19 cellular contexts compared by ENCODE assay signal in genomic region chr3:115903843-115904242, GRCh38.
DNase-seq lines count a peak whose midpoint lies in the region; FAIRE-seq lines count a peak whose summit lies in the region.
"Had no signal": no experiment of that assay in that cellular context is flagged by ENCODE, and none has a peak within 500 bp of the region (broad histone marks: within the 10 kb centered on the region; RNA-seq: fewer than 3 reads in every experiment).

No MANE protein-coding gene starts in this region.

- no peak overlapping the region for H2AFZ ChIP-seq in GM23248

- WGBS in GM23248 (ENCODE audit: low coverage in 1 of 2, low lambda C conversion rate in 2 of 2, missing lambda C conversion rate in 2 of 2), 2 experiments: 67 to 72% methylated on average over 2 of the region's 2 CpGs

- no peaks in the 10 kb centered on the region for H3K36me3 ChIP-seq in GM23248 (ENCODE audit: low read depth)
- H3K36me3 ChIP-seq: BLaER1 treated with 17β-estradiol and CSF1 and Interleukin-3, amounts not matched to agents 10 nM and 100 nM; SJCRH30 had no signal

- H4K20me1 ChIP-seq in GM23248 (ENCODE audit: insufficient read depth): no peaks in the 10 kb centered on the region
- H4K20me1 ChIP-seq: BLaER1 treated with 17β-estradiol and CSF1 and Interleukin-3, amounts not matched to agents 10 nM and 100 nM had no signal

- H3K4me3 ChIP-seq in GM23248: no peak overlapping the region
- H3K4me3 ChIP-seq: BLaER1 treated with 17β-estradiol and CSF1 and Interleukin-3, amounts not matched to agents 10 nM and 100 nM; SJCRH30 had no signal

- no peaks in the 10 kb centered on the region for H3F3A ChIP-seq in GM23248 (ENCODE audit: insufficient read depth)

- DNase-seq in GM23248 (peak; percentile 9), RCC 7860 (ENCODE audit: low spot score) (peak; percentile 33), fibroblast of peridontal ligament (ENCODE audit: extremely low read depth) (peak; percentile 30), G401 (ENCODE audit: low spot score) (no peak), NCI-H748 (lab: John Stamatoyannopoulos, UW; ENCODE audit: unreplicated experiment) (no peak), cerebellar cortex (ENCODE audit: low spot score) (no peak), cardiac septum (ENCODE audit: low spot score) (no peak)
- DNase-seq: CD8-positive, alpha-beta T cell; DMS79; GDM1; GOT3; KBM-7; NCI-H1417; NCI-H187; NCI-H2107; NCI-H510A treated with DMSO at 0.1 percent for 48 hours; SJCRH30 had no signal

- intact Hi-C loops in cardiac septum (cut with DNase I): no loop called here

- H3K9me2 ChIP-seq in GM23248 (ENCODE audit: insufficient read depth): no peaks in the 10 kb centered on the region

- in situ Hi-C loops in GM23248 (cut with MboI) (no loop called here), G401 (cut with HindIII; ENCODE audit: low sequenced_read_pairs) (no loop called here)

- no peaks in the 10 kb centered on the region for H3K9me3 ChIP-seq in GM23248 (ENCODE audit: low read depth)
- H3K9me3 ChIP-seq: BLaER1 treated with 17β-estradiol and CSF1 and Interleukin-3, amounts not matched to agents 10 nM and 100 nM; SJCRH30 had no signal

- no peaks in the 10 kb centered on the region for H3K4me1 ChIP-seq in GM23248 (ENCODE audit: insufficient read depth)
- H3K4me1 ChIP-seq: SJCRH30 had no signal

- 0 out of 2 replicates have a peak, but pooled peaks cover 6% of the 10 kb centered on the region for H3K27me3 ChIP-seq in GM23248 (replicated peaks; ENCODE audit: insufficient read depth)
- H3K27me3 ChIP-seq: BLaER1 treated with 17β-estradiol and CSF1 and Interleukin-3, amounts not matched to agents 10 nM and 100 nM; SJCRH30 had no signal

- no peak overlapping the region for H3K27ac ChIP-seq in GM23248
- H3K27ac ChIP-seq: BLaER1 treated with 17β-estradiol and CSF1 and Interleukin-3, amounts not matched to agents 10 nM and 100 nM; SJCRH30 had no signal

- no peaks in the 10 kb centered on the region for H3K79me2 ChIP-seq in GM23248 (ENCODE audit: insufficient read depth)

- no peak overlapping the region for H3K9ac ChIP-seq in GM23248
- H3K9ac ChIP-seq: BLaER1 treated with 17β-estradiol and CSF1 and Interleukin-3, amounts not matched to agents 10 nM and 100 nM had no signal

- FAIRE-seq in RCC 7860 (lab: Jason Lieb, UNC): peak; percentile 82
- FAIRE-seq: D721Med had no signal

- no peak overlapping the region for H3K4me2 ChIP-seq in GM23248 (ENCODE audit: unreplicated experiment)
- H3K4me2 ChIP-seq: BLaER1 treated with 17β-estradiol and CSF1 and Interleukin-3, amounts not matched to agents 10 nM and 100 nM had no signal

Comparison
In these comparisons a context has a peak if more than half of its experiments do, and no peak if none do; other contexts are left out.
1. DNase-seq: peak in GM23248 (single experiment), RCC 7860 (single experiment) and fibroblast of peridontal ligament (single experiment); none in G401 (single experiment), NCI-H748 (single experiment), cerebellar cortex (single experiment) and cardiac septum (single experiment).